In genomic region chr4:40455340-40455902, GRCh38 we compare ENCODE assay signal across 20 cellular contexts.
DNase-seq lines count a peak whose midpoint lies in the region; ATAC-seq, FAIRE-seq and TF ChIP-seq lines count a peak whose summit lies in the region.
"Had no signal": no experiment of that assay in that cellular context is flagged by ENCODE, and none has a peak within 500 bp of the region (broad histone marks: within the 10 kb centered on the region; RNA-seq: fewer than 3 reads in every experiment).

No MANE protein-coding gene starts in this region.

- no peak for TF ChIP-seq CTCF in HCT116 (IDR thresholded peaks at IDR 0.05 in 2 of 3, conservative IDR thresholded peaks at IDR 0.05 in 1 of 3; ENCODE audit: borderline replicate concordance in 1 of 3, insufficient read depth in 1 of 3, low read depth in 2 of 3, low read length in 2 of 3)
- no peak for TF ChIP-seq CTCF in PC-9 (conservative IDR thresholded peaks at IDR 0.05)
- TF ChIP-seq CTCF in fibroblast of pulmonary artery (IDR thresholded peaks at IDR 0.05; ENCODE audit: low read length, missing control alignments) = no peak
- no peak for TF ChIP-seq CTCF in pancreas (IDR thresholded peaks at IDR 0.05)

- ATAC-seq in HCT116 = no peak
- ATAC-seq in pancreas = peak in 3 of 4 donors; percentile 30 to 58 (median 42)
- ATAC-seq in GM19452 (IDR thresholded peaks at IDR 0.05; ENCODE audit: unreplicated experiment) = no peak

- no peaks in the 10 kb centered on the region for H3K27me3 ChIP-seq in HCT116 (ENCODE audit: insufficient read depth, low read length)
- H3K27me3 ChIP-seq in PC-9 (ENCODE audit: insufficient read depth, low read depth) = no peaks in the 10 kb centered on the region
- H3K27me3 ChIP-seq in pancreas = no peaks in the 10 kb centered on the region
- H3K27me3 ChIP-seq: BLaER1, ovary, testis had no signal

- H3K4me2 ChIP-seq in HCT116 (ENCODE audit: low read length) (no peak overlapping the region), PC-9 (peak overlapping the region; percentile 33)
- H3K4me2 ChIP-seq: BLaER1 had no signal

- H3K9me3 ChIP-seq in HCT116 (ENCODE audit: control insufficient read depth in 1 of 2, insufficient read depth in 1 of 2, low read depth in 1 of 2, low read length in 2 of 2) (no peaks in the 10 kb centered on the region), PC-9 (ENCODE audit: insufficient read depth, low read depth) (no peaks in the 10 kb centered on the region), pancreas (no peaks in the 10 kb centered on the region)
- H3K9me3 ChIP-seq: BLaER1, ovary, testis had no signal

- H3K79me2 ChIP-seq in HCT116 (ENCODE audit: insufficient read depth, low read length) (no peaks in the 10 kb centered on the region), PC-9 (ENCODE audit: low read depth) (peaks cover 61% of the 10 kb centered on the region)

- RAD21 ChIA-PET in HCT116 (lab: Charles Lee; ENCODE audit: low non-redundant PET in 1 of 2, low total read pairs in 2 of 2, uncharacterized antibody in 2 of 2, unreplicated experiment in 2 of 2) = interaction anchor here in 1 of 2 experiments (0.6 kb wide), 1 partner anchor 116 kb away, joined by 8 read pairs; no protein-coding TSS in a partner anchor

- no peak overlapping the region for H2AFZ ChIP-seq in HCT116 (ENCODE audit: low read depth, low read length, poor library complexity, severe bottlenecking)
- H2AFZ ChIP-seq in PC-9 = no peak overlapping the region

- DNase-seq in HCT116 (ENCODE audit: low read depth, low spot score) = no peak
- no peak for DNase-seq in PC-9
- peak; percentile 33 for DNase-seq in fibroblast of pulmonary artery (ENCODE audit: low read depth)
- peak in 3 of 6 donors; percentile 39 to 62 (median 46) for DNase-seq in pancreas
- DNase-seq in HK-2 (ENCODE audit: unreplicated experiment) = no peak
- no peak for DNase-seq in GM19239 (ENCODE audit: insufficient read length, low spot score)
- DNase-seq: activated CD4-positive, alpha-beta T cell treated with anti-CD3 and anti-CD28 coated beads for 4 hours; activated CD8-positive, alpha-beta memory T cell treated with anti-CD3 and anti-CD28 coated beads, Interleukin-2, amount 50 U/mL, for 4 hours; activated naive CD4-positive, alpha-beta T cell; erythroblast; KBM-7; NCI-H1417 treated with DMSO at 0.1 percent for 48 hours; NCI-H345; ovary; SHP77; stimulated activated CD4-positive, alpha-beta T cell treated with anti-CD3 and anti-CD28 coated beads, Interleukin-4, amount 100 ng/mL, for 4 hours; T-helper 9 cell; testis had no signal

- H4K20me1 ChIP-seq in HCT116 (ENCODE audit: insufficient read depth) = no peaks in the 10 kb centered on the region
- peaks cover 6% of the 10 kb centered on the region; the same call in 1 of the 2 replicates for H4K20me1 ChIP-seq in PC-9 (ENCODE audit: insufficient read depth)
- H4K20me1 ChIP-seq: BLaER1 had no signal

- FAIRE-seq in pancreas (lab: Jason Lieb, UNC) = no peak
- FAIRE-seq in GM19239 (lab: Jason Lieb, UNC) = no peak

- TF ChIP-seq POLR2A in HCT116 (IDR thresholded peaks at IDR 0.05; ENCODE audit: borderline replicate concordance, extremely low read depth, insufficient read depth, insufficient read length) = no peak

- WGBS in pancreas, 2 donors = 56 to 61% methylated on average over 5 of the region's 5 CpGs

- H3K4me1 ChIP-seq in HCT116 (ENCODE audit: control insufficient read depth in 1 of 2, insufficient read depth in 2 of 2, low read length in 2 of 2) (no peaks in the 10 kb centered on the region), PC-9 (replicated peaks; ENCODE audit: insufficient read depth) (peaks cover 57% of the 10 kb centered on the region), pancreas (peaks cover 42 to 66% (median 49%) of the 10 kb centered on the region in 3 donors)
- H3K4me1 ChIP-seq: BLaER1, testis had no signal

- H3K36me3 ChIP-seq in HCT116 (ENCODE audit: control insufficient read depth in 1 of 2, insufficient read depth in 2 of 2, low read length in 2 of 2) (no peaks in the 10 kb centered on the region), PC-9 (ENCODE audit: low read depth) (peaks cover 18% of the 10 kb centered on the region), pancreas (no peaks in the 10 kb centered on the region)
- H3K36me3 ChIP-seq: BLaER1, ovary had no signal

- peaks cover 25% of the 10 kb centered on the region for H3F3A ChIP-seq in PC-9 (ENCODE audit: insufficient read depth, low read depth)

- intact Hi-C loops in HCT116 (cut with micrococcal nuclease) = no loop called here
- intact Hi-C loops in PC-9 (cut with micrococcal nuclease; ENCODE audit: unreplicated experiment) = no loop called here
- intact Hi-C loops in pancreas (cut with DNase I) = no loop called here

- H3K27ac ChIP-seq in HCT116 (ENCODE audit: low read depth, low read length) = no peak overlapping the region
- H3K27ac ChIP-seq in PC-9 = peak overlapping the region; percentile 21
- peak overlapping the region in 2 of 4 donors; percentile 46 to 59 for H3K27ac ChIP-seq in pancreas
- H3K27ac ChIP-seq: BLaER1, ovary, testis had no signal

- POLR2A ChIA-PET in HCT116 (lab: Charles Lee) (no interaction called here), PC-9 (lab: Charles Lee; ENCODE audit: unreplicated experiment) (no interaction called here)

- CTCF ChIA-PET in HCT116 (lab: Charles Lee) = no interaction called here
- CTCF ChIA-PET in PC-9 (lab: Charles Lee) = no interaction called here

- no peaks in the 10 kb centered on the region for H3K9me2 ChIP-seq in HCT116 (ENCODE audit: insufficient read depth)
- H3K9me2 ChIP-seq in PC-9 (ENCODE audit: insufficient read depth) = no peaks in the 10 kb centered on the region

- H3K9ac ChIP-seq in HCT116 (ENCODE audit: low read length) = no peak overlapping the region
- H3K9ac ChIP-seq: BLaER1 had no signal

- TF ChIP-seq RAD21 in HCT116 (IDR thresholded peaks at IDR 0.05; ENCODE audit: low read depth) = no peak

- H3K4me3 ChIP-seq in HCT116 (replicated peaks in 1 of 2; ENCODE audit: low read depth in 1 of 2, low read length in 2 of 2) (no peak overlapping the region), PC-9 (no peak overlapping the region), fibroblast of pulmonary artery (replicated peaks; ENCODE audit: low read depth, low read length) (no peak overlapping the region), pancreas (no peak overlapping the region)
- H3K4me3 ChIP-seq: BLaER1, ovary, testis had no signal

- BruUV-seq in HCT116 (replicated peaks; lab: Mats Ljungman, UMichigan) = no TSS peak
- BruUV-seq in PC-9 (replicated peaks; lab: Mats Ljungman, UMichigan) = no TSS peak

TF ChIP-seq in HCT116, 20 proteins besides CTCF, POLR2A, EP300 and RAD21:
- TF ChIP-seq CEBPB (IDR thresholded peaks at IDR 0.05; ENCODE audit: low read depth) (peak; percentile 78), SIN3A (IDR thresholded peaks at IDR 0.05; ENCODE audit: low read depth) (no peak)

Comparison
In these comparisons a context has a peak if more than half of its experiments do, and no peak if none do; other contexts are left out.
1. ATAC-seq: peak in pancreas (3 of 4); none in HCT116 (single experiment) and GM19452 (single experiment).